8 cellular contexts compared by ENCODE assay signal in the genomic region with DNA sequence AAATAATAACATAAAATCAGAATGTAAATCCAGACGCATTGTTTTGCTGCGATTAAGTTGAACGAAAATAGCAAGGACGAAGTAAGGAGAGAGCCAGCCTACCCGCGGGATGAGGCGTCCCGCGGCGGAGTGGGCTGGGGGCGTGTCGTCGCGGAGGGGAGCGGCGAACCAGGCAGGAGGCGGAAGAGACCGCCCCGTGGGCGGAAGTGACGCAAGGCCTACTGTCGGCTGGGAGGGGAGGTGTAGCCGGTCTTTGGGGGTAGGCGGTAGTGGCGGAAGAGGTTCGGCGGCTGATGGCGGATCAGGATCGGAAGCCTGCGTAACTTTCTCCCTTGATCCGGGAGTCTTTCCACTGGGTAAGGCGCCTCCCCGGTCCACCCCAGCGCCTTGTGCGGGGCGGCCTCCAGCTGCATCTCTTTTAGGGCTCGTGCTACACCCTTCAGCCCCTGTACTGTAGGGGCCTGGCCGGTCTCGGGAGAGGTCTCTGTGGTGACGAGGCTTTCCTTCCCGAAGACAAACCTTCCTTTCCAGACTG. TPM values are rescaled to one million over a fixed set of nuclear protein-coding genes. Genes with fewer than 3 reads are reported as not detected.
DNase-seq lines count a peak whose midpoint lies in the region; ATAC-seq and TF ChIP-seq lines count a peak whose summit lies in the region.

TAX1BP1 (plus strand) TSS at position 249 of the 535 bp plus-strand sequence. CDS start 8,363 bp downstream, outside the sequence.

- DNase-seq in COR-L47 (lab: John Stamatoyannopoulos, UW) (peak; percentile 85), HUDEP-2 (lab: John Stamatoyannopoulos, UW; ENCODE audit: unreplicated experiment in 76 of 76) (peak in 74 of 76 experiments; percentile 48 to 97 (median 87)), NT2/D1 (ENCODE audit: low read depth, low spot score) (peak; percentile 89), endodermal cell (peak; percentile 97), mesenteric fat pad (ENCODE audit: low spot score) (peak; percentile 99)
- DNase-seq in activated CD8-positive, alpha-beta memory T cell treated with anti-CD3 and anti-CD28 coated beads, Interleukin-2, amount 10 ng/mL, durations not matched to agents 7 days and 5 days: peak; percentile 96
- DNase-seq in stimulated activated CD8-positive, alpha-beta memory T cell treated with anti-CD3 and anti-CD28 coated beads, Interleukin-15, amount 100 ng/mL, for 24 hours (ENCODE audit: low read depth): peak; percentile 87

- ATAC-seq in GM21381 (IDR thresholded peaks at IDR 0.05; ENCODE audit: unreplicated experiment): peak; percentile 95
- ATAC-seq in activated CD8-positive, alpha-beta memory T cell treated with anti-CD3 and anti-CD28 coated beads, Interleukin-2, amount 10 ng/mL, durations not matched to agents 7 days and 5 days: peak; percentile 94

- H3K27me3 Mint-ChIP-seq in activated CD8-positive, alpha-beta memory T cell treated with anti-CD3 and anti-CD28 coated beads, Interleukin-2, amount 10 ng/mL, durations not matched to agents 7 days and 5 days: no peaks in the 10 kb centered on the region
- peaks cover 3% of the 10 kb centered on the region for H3K27me3 Mint-ChIP-seq in endodermal cell (ENCODE audit: insufficient read depth)

- peak within 1 kb of the TSS; percentile 98 for H3K27ac Mint-ChIP-seq in activated CD8-positive, alpha-beta memory T cell treated with anti-CD3 and anti-CD28 coated beads, Interleukin-2, amount 10 ng/mL, durations not matched to agents 7 days and 5 days
- H3K27ac Mint-ChIP-seq in endodermal cell: peak within 1 kb of the TSS; percentile 99

- peak within 1 kb of the TSS; percentile 86 for H3K9ac ChIP-seq in NT2/D1 (ENCODE audit: insufficient read length, low read depth)
- H3K9ac ChIP-seq in endodermal cell (ENCODE audit: extremely low read depth, low read length, poor library complexity, severe bottlenecking): peak within 1 kb of the TSS; percentile 97

- H3K4me3 ChIP-seq in NT2/D1 (ENCODE audit: insufficient read length, low read depth) (peak within 1 kb of the TSS; percentile 98), endodermal cell (ENCODE audit: low read length) (peak within 1 kb of the TSS; percentile 96)

- H3K27me3 ChIP-seq in NT2/D1 (ENCODE audit: insufficient read depth, insufficient read length): no peaks in the 10 kb centered on the region
- no peaks in the 10 kb centered on the region for H3K27me3 ChIP-seq in endodermal cell (ENCODE audit: control insufficient read depth, insufficient read depth, low read length, poor library complexity, severe bottlenecking)

- H3K9me3 ChIP-seq in NT2/D1 (ENCODE audit: insufficient read depth, low read length) (no peaks in the 10 kb centered on the region), endodermal cell (ENCODE audit: control insufficient read depth, low read length) (no peaks in the 10 kb centered on the region)

- H3K27ac ChIP-seq in endodermal cell (ENCODE audit: low read depth, low read length): peak within 1 kb of the TSS; percentile 82

- H3K36me3 ChIP-seq in NT2/D1 (ENCODE audit: insufficient read depth, insufficient read length, low read length) (no peaks in the 10 kb centered on the region), endodermal cell (ENCODE audit: control insufficient read depth, insufficient read depth, low read length) (no peaks in the 10 kb centered on the region)

- TF ChIP-seq CTCF in endodermal cell (conservative IDR thresholded peaks at IDR 0.05): no peak

- CTCF ChIA-PET in activated CD8-positive, alpha-beta memory T cell treated with anti-CD3 and anti-CD28 coated beads, Interleukin-2, amount 10 ng/mL, durations not matched to agents 7 days and 5 days (lab: Charles Lee): interaction anchor here (1.1 to 1.9 kb wide), 6 partner anchors 9 to 280 kb away, joined by 3 to 6 read pairs (median 4); partner anchors contain the start of gene HIBADH

- peaks cover 5% of the 10 kb centered on the region for H3K36me3 Mint-ChIP-seq in activated CD8-positive, alpha-beta memory T cell treated with anti-CD3 and anti-CD28 coated beads, Interleukin-2, amount 10 ng/mL, durations not matched to agents 7 days and 5 days
- peaks cover 6% of the 10 kb centered on the region for H3K36me3 Mint-ChIP-seq in endodermal cell (ENCODE audit: low read depth)

- peak within 1 kb of the TSS; percentile 87 for H3K4me3 Mint-ChIP-seq in activated CD8-positive, alpha-beta memory T cell treated with anti-CD3 and anti-CD28 coated beads, Interleukin-2, amount 10 ng/mL, durations not matched to agents 7 days and 5 days
- peak within 1 kb of the TSS; percentile 99 for H3K4me3 Mint-ChIP-seq in endodermal cell

- WGBS in endodermal cell (ENCODE audit: insufficient coverage in 1 of 2, insufficient read length in 1 of 2), 2 experiments: 0% methylated on average over 12 to 41 of the region's 41 CpGs

- no peaks in the 10 kb centered on the region for H3K4me1 ChIP-seq in NT2/D1 (ENCODE audit: insufficient read depth, insufficient read length)
- H3K4me1 ChIP-seq in endodermal cell (ENCODE audit: control insufficient read depth, insufficient read depth, low read length): peaks cover 3% of the 10 kb centered on the region

- no peaks in the 10 kb centered on the region for H3K9me3 Mint-ChIP-seq in activated CD8-positive, alpha-beta memory T cell treated with anti-CD3 and anti-CD28 coated beads, Interleukin-2, amount 10 ng/mL, durations not matched to agents 7 days and 5 days (ENCODE audit: low read depth)
- no peaks in the 10 kb centered on the region for H3K9me3 Mint-ChIP-seq in endodermal cell

- peaks cover 38% of the 10 kb centered on the region for H3K4me1 Mint-ChIP-seq in activated CD8-positive, alpha-beta memory T cell treated with anti-CD3 and anti-CD28 coated beads, Interleukin-2, amount 10 ng/mL, durations not matched to agents 7 days and 5 days
- H3K4me1 Mint-ChIP-seq in endodermal cell: peaks cover 22% of the 10 kb centered on the region

RNA-seq across cellular contexts. Expression of gene TAX1BP1, which starts in this region (rescaled TPM):
- 10 to 100 TPM; 61.6 to 70.9 TPM for total RNA-seq in activated CD8-positive, alpha-beta memory T cell treated with anti-CD3 and anti-CD28 coated beads, Interleukin-2, amount 10 ng/mL, durations not matched to agents 7 days and 5 days
- total RNA-seq in endodermal cell (100 to 1,000 TPM; 100 to 114 TPM), mesenteric fat pad (82.5 TPM)
- polyA plus RNA-seq in endodermal cell (2013, experiment 1 of 2): 82.4 TPM
- polyA plus RNA-seq in endodermal cell (2013, experiment 2 of 2): 89.1 TPM

Comparison
In these comparisons a context has a peak if more than half of its experiments do, and no peak if none do; other contexts are left out.
1. Peak in every context shown above with its lines: DNase-seq, ATAC-seq, H3K4me3 ChIP-seq and H3K27ac ChIP-seq.